In genomic region chr18:23485386-23485785, GRCh38 we compare ENCODE assay signal across 1 cellular context.
TF ChIP-seq lines count a peak whose summit lies in the region.

No MANE protein-coding gene starts in this region.

TF ChIP-seq in H1, 55 proteins besides CTCF, POLR2A, EP300 and RAD21:
- TF ChIP-seq E2F6 (IDR thresholded peaks at IDR 0.05), result peak; percentile 54; the same call in 1 of the 2 replicates
- TF ChIP-seq CREB1 (IDR thresholded peaks at IDR 0.05), result no peak
